Comparison of ENCODE assay signal across 2 cellular contexts in the genomic region with DNA sequence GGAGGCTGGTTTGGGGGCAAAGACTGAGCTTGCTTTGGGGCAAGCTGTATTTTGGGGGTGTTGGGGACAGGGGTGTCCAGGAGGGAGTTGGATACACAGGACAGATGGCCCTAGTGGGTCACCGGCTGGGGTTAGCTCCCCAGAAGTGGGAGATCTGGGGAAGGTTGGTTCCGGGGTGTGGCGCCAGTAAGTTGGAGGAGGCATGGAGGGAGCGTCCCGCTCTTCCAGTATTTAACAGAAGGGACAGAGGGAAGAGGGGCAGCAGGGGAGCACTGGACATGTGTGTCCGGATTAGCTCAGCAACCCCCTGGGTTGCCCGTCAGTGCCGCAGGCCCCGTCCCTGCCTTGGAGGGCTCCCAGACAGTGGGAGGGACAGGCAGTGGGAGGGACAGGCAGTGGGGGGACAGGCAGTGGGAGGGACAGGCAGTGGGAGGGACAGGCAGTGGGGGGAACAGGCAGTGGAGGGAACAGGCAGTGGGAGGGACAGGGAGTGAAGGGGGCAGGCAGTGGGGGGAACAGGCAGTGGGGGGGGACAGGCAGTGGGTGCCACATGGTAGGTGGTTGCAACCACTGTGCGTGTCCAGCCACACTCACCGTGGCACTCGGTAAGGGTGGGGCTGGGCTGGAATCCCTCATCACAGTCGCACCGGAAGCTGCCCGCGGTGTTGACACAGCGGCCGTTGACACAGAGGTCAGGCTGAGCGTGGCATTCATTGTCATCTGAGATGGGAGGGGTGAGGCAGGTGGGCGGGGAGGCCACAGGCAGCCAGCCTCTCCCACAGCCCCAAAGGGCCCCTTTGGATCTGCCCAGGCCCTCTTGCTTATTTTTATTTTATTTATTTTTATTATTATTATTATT.
TF ChIP-seq lines count a peak whose summit lies in the region.

No MANE protein-coding gene starts in this region.

TF ChIP-seq in HepG2, 621 proteins besides CTCF, POLR2A, EP300 and RAD21 (continues in another document):
- TF ChIP-seq ZSCAN20 (CRISPR knock-in tag; IDR thresholded peaks at IDR 0.05; ENCODE audit: borderline replicate concordance) (no peak), CREB1 (IDR thresholded peaks at IDR 0.05) (peak; percentile 41; the same call in 1 of the 2 replicates), CREB1 (CRISPR knock-in tag; IDR thresholded peaks at IDR 0.05) (no peak), E2F1 (CRISPR knock-in tag; IDR thresholded peaks at IDR 0.05) (no peak), MXI1 (IDR thresholded peaks at IDR 0.05; ENCODE audit: borderline replicate concordance, low read depth, low read length) (peak; percentile 74; the same call in 1 of the 3 replicates), GATAD1 (CRISPR knock-in tag; IDR thresholded peaks at IDR 0.05) (peak; percentile 76), HNF4G (IDR thresholded peaks at IDR 0.05; ENCODE audit: borderline replicate concordance, low read depth, low read length) (peak; percentile 4; the same call in 1 of the 2 replicates), HNF4G (CRISPR knock-in tag; IDR thresholded peaks at IDR 0.05; ENCODE audit: borderline replicate concordance, low read depth) (no peak), FOXP4 (CRISPR knock-in tag; IDR thresholded peaks at IDR 0.05) (peak; percentile 67), NFE2L1 (CRISPR knock-in tag; IDR thresholded peaks at IDR 0.05; ENCODE audit: borderline replicate concordance) (no peak), SOX6 (IDR thresholded peaks at IDR 0.05) (no peak), SOX6 (CRISPR knock-in tag; IDR thresholded peaks at IDR 0.05) (peak; percentile 95), RERE (CRISPR knock-in tag; IDR thresholded peaks at IDR 0.05; ENCODE audit: low read depth) (0 out of 2 replicates have a peak, but pooled peaks have one; percentile 63), KDM2A (CRISPR knock-in tag; IDR thresholded peaks at IDR 0.05; ENCODE audit: borderline replicate concordance, low read depth) (peak; percentile 84), SOX5 (CRISPR knock-in tag; IDR thresholded peaks at IDR 0.05; ENCODE audit: borderline replicate concordance) (peak; percentile 96), ZNF510 (CRISPR knock-in tag; IDR thresholded peaks at IDR 0.05; ENCODE audit: low read depth) (no peak)
- TF ChIP-seq, protein P1, sequence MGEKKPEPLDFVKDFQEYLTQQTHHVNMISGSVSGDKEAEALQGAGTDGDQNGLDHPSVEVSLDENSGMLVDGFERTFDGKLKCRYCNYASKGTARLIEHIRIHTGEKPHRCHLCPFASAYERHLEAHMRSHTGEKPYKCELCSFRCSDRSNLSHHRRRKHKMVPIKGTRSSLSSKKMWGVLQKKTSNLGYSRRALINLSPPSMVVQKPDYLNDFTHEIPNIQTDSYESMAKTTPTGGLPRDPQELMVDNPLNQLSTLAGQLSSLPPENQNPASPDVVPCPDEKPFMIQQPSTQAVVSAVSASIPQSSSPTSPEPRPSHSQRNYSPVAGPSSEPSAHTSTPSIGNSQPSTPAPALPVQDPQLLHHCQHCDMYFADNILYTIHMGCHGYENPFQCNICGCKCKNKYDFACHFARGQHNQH (CRISPR knock-in tag; IDR thresholded peaks at IDR 0.05): peak; percentile 93; the same call in 1 of the 2 replicates

TF ChIP-seq in SK-N-SH, 30 proteins besides CTCF, POLR2A, EP300 and RAD21:
- TF ChIP-seq MAX (IDR thresholded peaks at IDR 0.05; ENCODE audit: low read depth): no peak
- TF ChIP-seq TEAD4 (IDR thresholded peaks at IDR 0.05; ENCODE audit: borderline replicate concordance, insufficient read depth): no peak
- no peak for TF ChIP-seq POLR2AphosphoS5 (IDR thresholded peaks at IDR 0.05; ENCODE audit: low read depth, low read length)
